In the genomic region with DNA sequence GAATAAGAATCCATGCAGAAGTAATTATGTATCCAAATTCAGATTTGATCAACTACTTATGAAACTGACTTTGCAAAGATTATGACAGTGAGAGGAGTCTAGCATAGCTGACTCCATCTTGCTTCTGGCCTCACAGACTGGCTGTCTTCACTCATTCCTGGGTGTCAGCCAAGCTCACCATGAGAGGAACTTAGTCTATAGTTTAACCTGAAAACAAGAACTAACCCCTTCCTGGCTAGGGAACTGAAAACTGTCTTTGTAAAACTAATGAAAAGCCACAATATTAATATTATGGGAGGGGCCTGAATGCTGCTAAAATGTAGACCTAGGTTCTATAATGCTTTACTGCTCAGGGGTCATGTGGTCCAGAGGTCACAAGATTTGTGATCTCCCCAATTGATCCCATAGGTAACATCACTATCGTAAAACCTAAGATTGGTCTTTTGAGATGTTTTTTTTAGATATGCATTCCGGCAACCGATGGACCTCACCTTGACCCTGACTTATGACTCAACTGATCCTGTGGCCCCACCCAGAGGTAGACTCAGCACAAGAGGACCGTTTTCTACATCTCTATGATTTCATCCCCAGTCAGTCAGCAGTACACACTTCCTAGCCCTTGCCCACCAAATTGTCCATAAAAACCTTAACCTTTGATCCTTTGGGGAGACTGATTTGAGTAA, we compare ENCODE assay signal across 1 cellular context.
TF ChIP-seq lines count a peak whose summit lies in the region.

No MANE protein-coding gene starts in this region.

TF ChIP-seq in GM12878, 131 proteins besides CTCF, POLR2A, EP300 and RAD21 (continued from another document and continues in another):
- TF ChIP-seq, protein P1, sequence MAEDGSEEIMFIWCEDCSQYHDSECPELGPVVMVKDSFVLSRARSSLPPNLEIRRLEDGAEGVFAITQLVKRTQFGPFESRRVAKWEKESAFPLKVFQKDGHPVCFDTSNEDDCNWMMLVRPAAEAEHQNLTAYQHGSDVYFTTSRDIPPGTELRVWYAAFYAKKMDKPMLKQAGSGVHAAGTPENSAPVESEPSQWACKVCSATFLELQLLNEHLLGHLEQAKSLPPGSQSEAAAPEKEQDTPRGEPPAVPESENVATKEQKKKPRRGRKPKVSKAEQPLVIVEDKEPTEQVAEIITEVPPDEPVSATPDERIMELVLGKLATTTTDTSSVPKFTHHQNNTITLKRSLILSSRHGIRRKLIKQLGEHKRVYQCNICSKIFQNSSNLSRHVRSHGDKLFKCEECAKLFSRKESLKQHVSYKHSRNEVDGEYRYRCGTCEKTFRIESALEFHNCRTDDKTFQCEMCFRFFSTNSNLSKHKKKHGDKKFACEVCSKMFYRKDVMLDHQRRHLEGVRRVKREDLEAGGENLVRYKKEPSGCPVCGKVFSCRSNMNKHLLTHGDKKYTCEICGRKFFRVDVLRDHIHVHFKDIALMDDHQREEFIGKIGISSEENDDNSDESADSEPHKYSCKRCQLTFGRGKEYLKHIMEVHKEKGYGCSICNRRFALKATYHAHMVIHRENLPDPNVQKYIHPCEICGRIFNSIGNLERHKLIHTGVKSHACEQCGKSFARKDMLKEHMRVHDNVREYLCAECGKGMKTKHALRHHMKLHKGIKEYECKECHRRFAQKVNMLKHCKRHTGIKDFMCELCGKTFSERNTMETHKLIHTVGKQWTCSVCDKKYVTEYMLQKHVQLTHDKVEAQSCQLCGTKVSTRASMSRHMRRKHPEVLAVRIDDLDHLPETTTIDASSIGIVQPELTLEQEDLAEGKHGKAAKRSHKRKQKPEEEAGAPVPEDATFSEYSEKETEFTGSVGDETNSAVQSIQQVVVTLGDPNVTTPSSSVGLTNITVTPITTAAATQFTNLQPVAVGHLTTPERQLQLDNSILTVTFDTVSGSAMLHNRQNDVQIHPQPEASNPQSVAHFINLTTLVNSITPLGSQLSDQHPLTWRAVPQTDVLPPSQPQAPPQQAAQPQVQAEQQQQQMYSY (CRISPR knock-in tag; IDR thresholded peaks at IDR 0.05): no peak
- TF ChIP-seq, protein P2, sequence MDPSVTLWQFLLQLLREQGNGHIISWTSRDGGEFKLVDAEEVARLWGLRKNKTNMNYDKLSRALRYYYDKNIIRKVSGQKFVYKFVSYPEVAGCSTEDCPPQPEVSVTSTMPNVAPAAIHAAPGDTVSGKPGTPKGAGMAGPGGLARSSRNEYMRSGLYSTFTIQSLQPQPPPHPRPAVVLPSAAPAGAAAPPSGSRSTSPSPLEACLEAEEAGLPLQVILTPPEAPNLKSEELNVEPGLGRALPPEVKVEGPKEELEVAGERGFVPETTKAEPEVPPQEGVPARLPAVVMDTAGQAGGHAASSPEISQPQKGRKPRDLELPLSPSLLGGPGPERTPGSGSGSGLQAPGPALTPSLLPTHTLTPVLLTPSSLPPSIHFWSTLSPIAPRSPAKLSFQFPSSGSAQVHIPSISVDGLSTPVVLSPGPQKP (IDR thresholded peaks at IDR 0.05; ENCODE audit: low read depth, low read length): no peak
- TF ChIP-seq, protein P3, sequence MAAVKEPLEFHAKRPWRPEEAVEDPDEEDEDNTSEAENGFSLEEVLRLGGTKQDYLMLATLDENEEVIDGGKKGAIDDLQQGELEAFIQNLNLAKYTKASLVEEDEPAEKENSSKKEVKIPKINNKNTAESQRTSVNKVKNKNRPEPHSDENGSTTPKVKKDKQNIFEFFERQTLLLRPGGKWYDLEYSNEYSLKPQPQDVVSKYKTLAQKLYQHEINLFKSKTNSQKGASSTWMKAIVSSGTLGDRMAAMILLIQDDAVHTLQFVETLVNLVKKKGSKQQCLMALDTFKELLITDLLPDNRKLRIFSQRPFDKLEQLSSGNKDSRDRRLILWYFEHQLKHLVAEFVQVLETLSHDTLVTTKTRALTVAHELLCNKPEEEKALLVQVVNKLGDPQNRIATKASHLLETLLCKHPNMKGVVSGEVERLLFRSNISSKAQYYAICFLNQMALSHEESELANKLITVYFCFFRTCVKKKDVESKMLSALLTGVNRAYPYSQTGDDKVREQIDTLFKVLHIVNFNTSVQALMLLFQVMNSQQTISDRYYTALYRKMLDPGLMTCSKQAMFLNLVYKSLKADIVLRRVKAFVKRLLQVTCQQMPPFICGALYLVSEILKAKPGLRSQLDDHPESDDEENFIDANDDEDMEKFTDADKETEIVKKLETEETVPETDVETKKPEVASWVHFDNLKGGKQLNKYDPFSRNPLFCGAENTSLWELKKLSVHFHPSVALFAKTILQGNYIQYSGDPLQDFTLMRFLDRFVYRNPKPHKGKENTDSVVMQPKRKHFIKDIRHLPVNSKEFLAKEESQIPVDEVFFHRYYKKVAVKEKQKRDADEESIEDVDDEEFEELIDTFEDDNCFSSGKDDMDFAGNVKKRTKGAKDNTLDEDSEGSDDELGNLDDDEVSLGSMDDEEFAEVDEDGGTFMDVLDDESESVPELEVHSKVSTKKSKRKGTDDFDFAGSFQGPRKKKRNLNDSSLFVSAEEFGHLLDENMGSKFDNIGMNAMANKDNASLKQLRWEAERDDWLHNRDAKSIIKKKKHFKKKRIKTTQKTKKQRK (IDR thresholded peaks at IDR 0.05; ENCODE audit: low read depth, low read length): no peak
- TF ChIP-seq HDAC6 (IDR thresholded peaks at IDR 0.05; ENCODE audit: unreplicated experiment): no peak
- TF ChIP-seq RCOR1 (conservative IDR thresholded peaks at IDR 0.05; ENCODE audit: low read depth, low read length): no peak
- no peak for TF ChIP-seq EGR1 (IDR thresholded peaks at IDR 0.05; ENCODE audit: borderline replicate concordance in 1 of 2, low read depth in 2 of 2, low read length in 2 of 2)
- no peak for TF ChIP-seq KLF5 (IDR thresholded peaks at IDR 0.05; ENCODE audit: partially characterized antibody)
- TF ChIP-seq IKZF1 (conservative IDR thresholded peaks at IDR 0.05): peak; percentile 20; the same call in 1 of the 2 replicates
- TF ChIP-seq STAT3 (IDR thresholded peaks at IDR 0.05; ENCODE audit: low read depth, low read length): no peak
- no peak for TF ChIP-seq MYB (IDR thresholded peaks at IDR 0.05; ENCODE audit: borderline replicate concordance, low read depth, low read length)
- TF ChIP-seq MTA3 (IDR thresholded peaks at IDR 0.05; ENCODE audit: borderline replicate concordance, low read length): no peak
- TF ChIP-seq, protein P4, sequence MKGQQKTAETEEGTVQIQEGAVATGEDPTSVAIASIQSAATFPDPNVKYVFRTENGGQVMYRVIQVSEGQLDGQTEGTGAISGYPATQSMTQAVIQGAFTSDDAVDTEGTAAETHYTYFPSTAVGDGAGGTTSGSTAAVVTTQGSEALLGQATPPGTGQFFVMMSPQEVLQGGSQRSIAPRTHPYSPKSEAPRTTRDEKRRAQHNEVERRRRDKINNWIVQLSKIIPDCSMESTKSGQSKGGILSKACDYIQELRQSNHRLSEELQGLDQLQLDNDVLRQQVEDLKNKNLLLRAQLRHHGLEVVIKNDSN (IDR thresholded peaks at IDR 0.05; ENCODE audit: borderline replicate concordance, extremely low read length, insufficient read depth, low read depth, low read length): no peak
- TF ChIP-seq, protein P5, sequence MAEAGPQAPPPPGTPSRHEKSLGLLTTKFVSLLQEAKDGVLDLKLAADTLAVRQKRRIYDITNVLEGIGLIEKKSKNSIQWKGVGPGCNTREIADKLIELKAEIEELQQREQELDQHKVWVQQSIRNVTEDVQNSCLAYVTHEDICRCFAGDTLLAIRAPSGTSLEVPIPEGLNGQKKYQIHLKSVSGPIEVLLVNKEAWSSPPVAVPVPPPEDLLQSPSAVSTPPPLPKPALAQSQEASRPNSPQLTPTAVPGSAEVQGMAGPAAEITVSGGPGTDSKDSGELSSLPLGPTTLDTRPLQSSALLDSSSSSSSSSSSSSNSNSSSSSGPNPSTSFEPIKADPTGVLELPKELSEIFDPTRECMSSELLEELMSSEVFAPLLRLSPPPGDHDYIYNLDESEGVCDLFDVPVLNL (IDR thresholded peaks at IDR 0.05; ENCODE audit: low read depth, low read length): no peak
- TF ChIP-seq SMARCA5 (IDR thresholded peaks at IDR 0.05): no peak
- TF ChIP-seq NFIC (IDR thresholded peaks at IDR 0.05; ENCODE audit: low read depth, low read length): no peak
- peak in 1 of 2 experiments; percentile 23; a peak in 2 of 4 replicates for TF ChIP-seq IKZF2 (IDR thresholded peaks at IDR 0.05)
- TF ChIP-seq FOS (IDR thresholded peaks at IDR 0.05; ENCODE audit: borderline replicate concordance, extremely low read depth, insufficient read length): no peak
- TF ChIP-seq BCL11A (IDR thresholded peaks at IDR 0.05; ENCODE audit: low read depth, low read length): no peak
- TF ChIP-seq ZNF622 (IDR thresholded peaks at IDR 0.05): no peak
- no peak for TF ChIP-seq CHD1 (IDR thresholded peaks at IDR 0.05; ENCODE audit: low read depth, low read length)
- TF ChIP-seq, protein P6, sequence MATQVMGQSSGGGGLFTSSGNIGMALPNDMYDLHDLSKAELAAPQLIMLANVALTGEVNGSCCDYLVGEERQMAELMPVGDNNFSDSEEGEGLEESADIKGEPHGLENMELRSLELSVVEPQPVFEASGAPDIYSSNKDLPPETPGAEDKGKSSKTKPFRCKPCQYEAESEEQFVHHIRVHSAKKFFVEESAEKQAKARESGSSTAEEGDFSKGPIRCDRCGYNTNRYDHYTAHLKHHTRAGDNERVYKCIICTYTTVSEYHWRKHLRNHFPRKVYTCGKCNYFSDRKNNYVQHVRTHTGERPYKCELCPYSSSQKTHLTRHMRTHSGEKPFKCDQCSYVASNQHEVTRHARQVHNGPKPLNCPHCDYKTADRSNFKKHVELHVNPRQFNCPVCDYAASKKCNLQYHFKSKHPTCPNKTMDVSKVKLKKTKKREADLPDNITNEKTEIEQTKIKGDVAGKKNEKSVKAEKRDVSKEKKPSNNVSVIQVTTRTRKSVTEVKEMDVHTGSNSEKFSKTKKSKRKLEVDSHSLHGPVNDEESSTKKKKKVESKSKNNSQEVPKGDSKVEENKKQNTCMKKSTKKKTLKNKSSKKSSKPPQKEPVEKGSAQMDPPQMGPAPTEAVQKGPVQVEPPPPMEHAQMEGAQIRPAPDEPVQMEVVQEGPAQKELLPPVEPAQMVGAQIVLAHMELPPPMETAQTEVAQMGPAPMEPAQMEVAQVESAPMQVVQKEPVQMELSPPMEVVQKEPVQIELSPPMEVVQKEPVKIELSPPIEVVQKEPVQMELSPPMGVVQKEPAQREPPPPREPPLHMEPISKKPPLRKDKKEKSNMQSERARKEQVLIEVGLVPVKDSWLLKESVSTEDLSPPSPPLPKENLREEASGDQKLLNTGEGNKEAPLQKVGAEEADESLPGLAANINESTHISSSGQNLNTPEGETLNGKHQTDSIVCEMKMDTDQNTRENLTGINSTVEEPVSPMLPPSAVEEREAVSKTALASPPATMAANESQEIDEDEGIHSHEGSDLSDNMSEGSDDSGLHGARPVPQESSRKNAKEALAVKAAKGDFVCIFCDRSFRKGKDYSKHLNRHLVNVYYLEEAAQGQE (IDR thresholded peaks at IDR 0.05; ENCODE audit: low read depth, low read length): no peak
- TF ChIP-seq NR2F1 (conservative IDR thresholded peaks at IDR 0.05): peak; percentile 94
- no peak for TF ChIP-seq BMI1 (IDR thresholded peaks at IDR 0.05; ENCODE audit: borderline replicate concordance)
- TF ChIP-seq, protein P7, sequence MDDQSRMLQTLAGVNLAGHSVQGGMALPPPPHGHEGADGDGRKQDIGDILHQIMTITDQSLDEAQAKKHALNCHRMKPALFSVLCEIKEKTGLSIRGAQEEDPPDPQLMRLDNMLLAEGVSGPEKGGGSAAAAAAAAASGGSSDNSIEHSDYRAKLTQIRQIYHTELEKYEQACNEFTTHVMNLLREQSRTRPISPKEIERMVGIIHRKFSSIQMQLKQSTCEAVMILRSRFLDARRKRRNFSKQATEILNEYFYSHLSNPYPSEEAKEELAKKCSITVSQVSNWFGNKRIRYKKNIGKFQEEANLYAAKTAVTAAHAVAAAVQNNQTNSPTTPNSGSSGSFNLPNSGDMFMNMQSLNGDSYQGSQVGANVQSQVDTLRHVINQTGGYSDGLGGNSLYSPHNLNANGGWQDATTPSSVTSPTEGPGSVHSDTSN (IDR thresholded peaks at IDR 0.05; ENCODE audit: insufficient replicate concordance, low read depth, low read length): no peak
- TF ChIP-seq, protein P8, sequence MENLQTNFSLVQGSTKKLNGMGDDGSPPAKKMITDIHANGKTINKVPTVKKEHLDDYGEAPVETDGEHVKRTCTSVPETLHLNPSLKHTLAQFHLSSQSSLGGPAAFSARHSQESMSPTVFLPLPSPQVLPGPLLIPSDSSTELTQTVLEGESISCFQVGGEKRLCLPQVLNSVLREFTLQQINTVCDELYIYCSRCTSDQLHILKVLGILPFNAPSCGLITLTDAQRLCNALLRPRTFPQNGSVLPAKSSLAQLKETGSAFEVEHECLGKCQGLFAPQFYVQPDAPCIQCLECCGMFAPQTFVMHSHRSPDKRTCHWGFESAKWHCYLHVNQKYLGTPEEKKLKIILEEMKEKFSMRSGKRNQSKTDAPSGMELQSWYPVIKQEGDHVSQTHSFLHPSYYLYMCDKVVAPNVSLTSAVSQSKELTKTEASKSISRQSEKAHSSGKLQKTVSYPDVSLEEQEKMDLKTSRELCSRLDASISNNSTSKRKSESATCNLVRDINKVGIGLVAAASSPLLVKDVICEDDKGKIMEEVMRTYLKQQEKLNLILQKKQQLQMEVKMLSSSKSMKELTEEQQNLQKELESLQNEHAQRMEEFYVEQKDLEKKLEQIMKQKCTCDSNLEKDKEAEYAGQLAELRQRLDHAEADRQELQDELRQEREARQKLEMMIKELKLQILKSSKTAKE (IDR thresholded peaks at IDR 0.05; ENCODE audit: low read depth, poor library complexity, severe bottlenecking): peak; percentile 19
- peak; percentile 58; the same call in 1 of the 2 replicates for TF ChIP-seq MTA2 (IDR thresholded peaks at IDR 0.05; ENCODE audit: low read depth)
- TF ChIP-seq, protein P9, sequence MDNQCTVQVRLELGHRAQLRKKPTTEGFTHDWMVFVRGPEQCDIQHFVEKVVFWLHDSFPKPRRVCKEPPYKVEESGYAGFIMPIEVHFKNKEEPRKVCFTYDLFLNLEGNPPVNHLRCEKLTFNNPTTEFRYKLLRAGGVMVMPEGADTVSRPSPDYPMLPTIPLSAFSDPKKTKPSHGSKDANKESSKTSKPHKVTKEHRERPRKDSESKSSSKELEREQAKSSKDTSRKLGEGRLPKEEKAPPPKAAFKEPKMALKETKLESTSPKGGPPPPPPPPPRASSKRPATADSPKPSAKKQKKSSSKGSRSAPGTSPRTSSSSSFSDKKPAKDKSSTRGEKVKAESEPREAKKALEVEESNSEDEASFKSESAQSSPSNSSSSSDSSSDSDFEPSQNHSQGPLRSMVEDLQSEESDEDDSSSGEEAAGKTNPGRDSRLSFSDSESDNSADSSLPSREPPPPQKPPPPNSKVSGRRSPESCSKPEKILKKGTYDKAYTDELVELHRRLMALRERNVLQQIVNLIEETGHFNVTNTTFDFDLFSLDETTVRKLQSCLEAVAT (IDR thresholded peaks at IDR 0.05): no peak
- no peak for TF ChIP-seq TARDBP (IDR thresholded peaks at IDR 0.05; ENCODE audit: borderline replicate concordance)
- TF ChIP-seq TAF1 (IDR thresholded peaks at IDR 0.05; ENCODE audit: borderline replicate concordance, low read depth, low read length): no peak
- TF ChIP-seq TCF7 (IDR thresholded peaks at IDR 0.05; ENCODE audit: borderline replicate concordance): no peak
- TF ChIP-seq POU2F2 (IDR thresholded peaks at IDR 0.05; ENCODE audit: borderline replicate concordance, low read depth, low read length): no peak
